25 cellular contexts compared by ENCODE assay signal in the genomic region with DNA sequence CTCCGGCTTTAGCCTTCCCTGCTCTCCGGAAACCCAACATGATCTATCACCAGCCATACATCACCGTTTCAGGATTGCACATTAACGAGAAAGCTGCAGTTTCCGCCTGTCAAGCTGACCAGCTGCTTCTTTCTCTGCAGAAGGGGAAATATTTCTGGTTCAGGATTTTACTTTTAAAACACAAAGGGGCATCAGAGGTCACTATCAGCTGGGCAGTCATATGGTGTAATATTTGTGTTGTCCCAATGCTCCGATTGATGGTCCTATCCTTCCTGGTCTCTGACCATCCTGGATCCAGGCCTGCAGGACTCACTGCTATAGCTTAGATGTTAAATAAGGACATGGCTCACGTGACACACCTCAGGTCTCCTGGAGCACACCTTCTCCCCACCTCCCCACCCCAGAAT.
"Had no signal": no experiment of that assay in that cellular context is flagged by ENCODE, and none has a peak within 500 bp of the region (broad histone marks: within the 10 kb centered on the region; RNA-seq: fewer than 3 reads in every experiment).

No MANE protein-coding gene starts in this region.

- H3K4me2 ChIP-seq: smooth muscle cell had no signal

- ATAC-seq: foreskin keratinocyte; gastroesophageal sphincter; heart right ventricle; left cardiac atrium; left ventricle myocardium superior; lower lobe of right lung; natural killer cell; psoas muscle; sciatic nerve; stimulated activated naive CD8-positive, alpha-beta T cell treated with anti-CD3 and anti-CD28 coated beads, Interleukin-15, amount 100 ng/mL, for 72 hours had no signal

- H3K27me3 ChIP-seq: colonic mucosa, neutrophil, thyroid gland, vagina had no signal

- DNase-seq: colonic mucosa; effector CD8-positive, alpha-beta T cell; foreskin keratinocyte; heart right ventricle; hippocampal formation; left cardiac atrium; left ventricle myocardium superior; lower lobe of right lung; natural killer cell; posterior cingulate gyrus; psoas muscle; stimulated activated CD4-positive, alpha-beta T cell treated with anti-CD3 and anti-CD28 coated beads, Interleukin-12 subunit alpha, Interleukin-12 subunit beta, amount 100 ng/mL, for 4 hours; stimulated activated CD4-positive, alpha-beta T cell treated with anti-CD3 and anti-CD28 coated beads, Interleukin-1b, Interleukin-23, amount 100 ng/mL, for 48 hours; stimulated activated CD4-positive, alpha-beta T cell treated with anti-CD3 and anti-CD28 coated beads, Interleukin-4, amount 100 ng/mL, for 1 hour; stimulated activated CD8-positive, alpha-beta memory T cell treated with anti-CD3 and anti-CD28 coated beads, Interleukin-4, amount 100 ng/mL, for 48 hours; stimulated activated naive CD4-positive, alpha-beta T cell; stimulated activated naive CD8-positive, alpha-beta T cell treated with anti-CD3 and anti-CD28 coated beads, Interleukin-15, amount 100 ng/mL, for 72 hours; thyroid gland; trophoblast cell had no signal

- H3K4me1 ChIP-seq: colonic mucosa, gastroesophageal sphincter, lower lobe of right lung, psoas muscle, vagina had no signal

- H3K4me3 ChIP-seq: colonic mucosa, esophagus muscularis mucosa, gastroesophageal sphincter, heart right ventricle, lower lobe of right lung, psoas muscle, smooth muscle cell, thyroid gland, vagina had no signal

- H3K9me3 ChIP-seq: colonic mucosa, esophagus muscularis mucosa, gastroesophageal sphincter, lower lobe of right lung, neutrophil, psoas muscle, thyroid gland, vagina had no signal

- H3K27ac ChIP-seq: colonic mucosa, esophagus muscularis mucosa, foreskin keratinocyte, gastroesophageal sphincter, heart right ventricle, lower lobe of right lung, neutrophil, psoas muscle, thyroid gland, vagina had no signal

- H3K36me3 ChIP-seq: colonic mucosa, esophagus muscularis mucosa, gastroesophageal sphincter, heart right ventricle, lower lobe of right lung, neutrophil, thyroid gland, vagina had no signal
